In genomic region chr7:99407849-99408346, GRCh38 we compare ENCODE assay signal across 8 cellular contexts.
A peak's percentile ranks its signal among the peaks of the same experiment; 100 is the strongest.
DNase-seq lines count a peak whose midpoint lies in the region; ATAC-seq and TF ChIP-seq lines count a peak whose summit lies in the region.

No MANE protein-coding gene starts in this region.

- peak overlapping the region; percentile 93 for H3K4me3 Mint-ChIP-seq in T-helper 2 cell treated with Interferon-gamma antibody and Interleukin-4, amounts not matched to agents 5 μg/mL and 100 μg/mL, for 36 hours

- H3K27ac ChIP-seq in HL-60 (replicated peaks), result peak overlapping the region; percentile 99
- peak overlapping the region; percentile 100 for H3K27ac ChIP-seq in layer of hippocampus (ENCODE audit: low read depth, low read length)

- DNase-seq in NCI-H1092 treated with DMSO at 0.1 percent for 48 hours (lab: John Stamatoyannopoulos, UW), result peak; percentile 35
- DNase-seq in NCI-H1092 (lab: John Stamatoyannopoulos, UW), result no peak
- peak in 1 of 2 experiments; percentile 10 for DNase-seq in HL-60 (ENCODE audit: low read depth in 1 of 2, low spot score in 1 of 2)
- no peak for DNase-seq in T-helper 2 cell treated with Interferon-gamma antibody and Interleukin-4, amounts not matched to agents 5 μg/mL and 100 μg/mL, for 36 hours (ENCODE audit: low spot score)
- peak; percentile 24 for DNase-seq in cerebellar cortex (ENCODE audit: low spot score)
- peak; percentile 27 for DNase-seq in stimulated activated CD4-positive, alpha-beta T cell treated with anti-CD3 and anti-CD28 coated beads, Interleukin-2, amount 100 ng/mL, for 4 hours (ENCODE audit: low read depth)

- no peak for TF ChIP-seq CTCF in HL-60 (IDR thresholded peaks at IDR 0.05; ENCODE audit: insufficient read depth, low read length)

- peaks cover 43% of the 10 kb centered on the region for H3K36me3 Mint-ChIP-seq in T-helper 2 cell treated with Interferon-gamma antibody and Interleukin-4, amounts not matched to agents 5 μg/mL and 100 μg/mL, for 36 hours (ENCODE audit: low read depth)

- no peak for ATAC-seq in HG03442 (IDR thresholded peaks at IDR 0.05; ENCODE audit: unreplicated experiment)

- peak overlapping the region; percentile 88 for H3K4me3 ChIP-seq in HL-60 (replicated peaks; ENCODE audit: insufficient read depth, low read length)

- peak overlapping the region; percentile 93 for H3K27ac Mint-ChIP-seq in T-helper 2 cell treated with Interferon-gamma antibody and Interleukin-4, amounts not matched to agents 5 μg/mL and 100 μg/mL, for 36 hours

- peaks cover 32% of the 10 kb centered on the region for H3K4me1 Mint-ChIP-seq in T-helper 2 cell treated with Interferon-gamma antibody and Interleukin-4, amounts not matched to agents 5 μg/mL and 100 μg/mL, for 36 hours (ENCODE audit: low read depth)

- H3K27me3 ChIP-seq in HL-60 (ENCODE audit: insufficient read depth, poor library complexity, severe bottlenecking) (no peaks in the 10 kb centered on the region), layer of hippocampus (ENCODE audit: control insufficient read depth, insufficient read depth, low read length) (no peaks in the 10 kb centered on the region)

- H3K27me3 Mint-ChIP-seq in T-helper 2 cell treated with Interferon-gamma antibody and Interleukin-4, amounts not matched to agents 5 μg/mL and 100 μg/mL, for 36 hours (ENCODE audit: low read depth), result no peaks in the 10 kb centered on the region

- no peaks in the 10 kb centered on the region for H3K9me3 Mint-ChIP-seq in T-helper 2 cell treated with Interferon-gamma antibody and Interleukin-4, amounts not matched to agents 5 μg/mL and 100 μg/mL, for 36 hours

Comparison
In these comparisons a context has a peak if more than half of its experiments do, and no peak if none do; other contexts are left out.
1. DNase-seq: peak in NCI-H1092 treated with DMSO at 0.1 percent for 48 hours (single experiment), cerebellar cortex (single experiment) and stimulated activated CD4-positive, alpha-beta T cell treated with anti-CD3 and anti-CD28 coated beads, Interleukin-2, amount 100 ng/mL, for 4 hours (single experiment); none in NCI-H1092 (single experiment) and T-helper 2 cell treated with Interferon-gamma antibody and Interleukin-4, amounts not matched to agents 5 μg/mL and 100 μg/mL, for 36 hours (single experiment).